22 cellular contexts compared by ENCODE assay signal in the genomic region with DNA sequence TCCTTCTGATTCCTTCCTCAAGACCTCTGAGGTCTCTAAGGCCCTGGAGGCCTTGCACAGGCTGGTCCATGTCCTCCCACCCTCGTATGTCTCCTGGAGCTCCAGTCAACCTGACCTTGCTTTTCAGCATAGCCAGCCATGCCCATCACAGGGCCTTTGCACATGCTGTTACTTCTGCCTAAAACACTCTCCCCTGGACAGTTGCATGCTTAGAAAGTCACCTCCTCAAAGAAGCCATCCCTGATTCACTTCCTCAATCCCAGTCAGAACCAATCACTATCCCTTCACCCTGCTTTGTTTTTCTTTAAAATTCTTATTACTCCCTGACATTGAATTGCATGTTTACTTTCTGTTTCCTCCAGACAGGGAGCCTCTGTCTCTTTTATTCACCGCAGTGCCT.
"Had no signal": no experiment of that assay in that cellular context is flagged by ENCODE, and none has a peak within 500 bp of the region (broad histone marks: within the 10 kb centered on the region; RNA-seq: fewer than 3 reads in every experiment).

No MANE protein-coding gene starts in this region.

- DNase-seq: KBM-7, MV-4-11, NCI-H1048, NCI-H1105, NCI-H1417, NCI-H1436 treated with DMSO at 0.1 percent for 48 hours, NCI-H1694, NCI-H187 treated with DMSO at 0.1 percent for 48 hours, NCI-H2029 treated with DMSO at 0.1 percent for 48 hours, NCI-H2171 treated with DMSO at 0.1 percent for 48 hours, NCI-H345, NCI-H446 treated with DMSO at 0.1 percent for 48 hours, NCI-H510A treated with DMSO at 0.1 percent for 48 hours, NCI-H526, NCI-H748 treated with DMSO at 0.1 percent for 48 hours, PC-3, SHP77, SK-N-SH had no signal

- H3K4me2 ChIP-seq: SK-N-SH had no signal

- H3K4me3 Mint-ChIP-seq: IgD-negative memory B cell had no signal

- H3K36me3 Mint-ChIP-seq: IgD-negative memory B cell had no signal

- H3K27ac Mint-ChIP-seq: IgD-negative memory B cell had no signal

- FAIRE-seq: HepG2 had no signal

- H3K9ac ChIP-seq: SK-N-SH had no signal

- H3K27ac ChIP-seq: RWPE1 had no signal

- H3K4me1 Mint-ChIP-seq: IgD-negative memory B cell had no signal

- H3K9me3 ChIP-seq: SK-N-SH had no signal

- H3K9me3 Mint-ChIP-seq: IgD-negative memory B cell had no signal

- ATAC-seq: HepG2, Panc1, PC-3 had no signal
